ENCODE assay signal across 10 cellular contexts in genomic region chr1:23103001-23103879, GRCh38.
A peak's percentile ranks its signal among the peaks of the same experiment; 100 is the strongest.
DNase-seq lines count a peak whose midpoint lies in the region; ATAC-seq and TF ChIP-seq lines count a peak whose summit lies in the region.
"Had no signal": no experiment of that assay in that cellular context is flagged by ENCODE, and none has a peak within 500 bp of the region (broad histone marks: within the 10 kb centered on the region; RNA-seq: fewer than 3 reads in every experiment).

No MANE protein-coding gene starts in this region.

- no peak for TF ChIP-seq POLR2A in spleen (IDR thresholded peaks at IDR 0.05)

- H3K27ac Mint-ChIP-seq in T-cell = peak overlapping the region; percentile 89 to 95
- peak overlapping the region; percentile 81 for H3K27ac Mint-ChIP-seq in endothelial cell (ENCODE audit: unreplicated experiment)

- no peak for TF ChIP-seq CTCF in endothelial cell (IDR thresholded peaks at IDR 0.05; ENCODE audit: unreplicated experiment)
- TF ChIP-seq CTCF in spleen (IDR thresholded peaks at IDR 0.05 in 8 of 11, conservative IDR thresholded peaks at IDR 0.05 in 3 of 11) = no peak

- H3K36me3 Mint-ChIP-seq in T-cell = peaks cover 20% of the 10 kb centered on the region
- H3K36me3 Mint-ChIP-seq in endothelial cell (ENCODE audit: low read depth, unreplicated experiment) = peaks cover 26% of the 10 kb centered on the region

- peak overlapping the region; percentile 47 to 77 (median 72) for H3K27ac ChIP-seq in spleen

- DNase-seq in HCEC 1CT (peak; percentile 50), T-cell (peak in 11 of 34 experiments; percentile 1 to 20 (median 9)), endothelial cell (ENCODE audit: low spot score) (no peak), spleen (no peak), GOT3 (lab: John Stamatoyannopoulos, UW) (no peak)
- DNase-seq: left cardiac atrium had no signal

- H3K4me3 ChIP-seq in spleen = no peak overlapping the region
- H3K4me3 ChIP-seq: thoracic aorta had no signal

- H3K36me3 ChIP-seq in spleen = peaks cover 0 to 27% (median 6%) of the 10 kb centered on the region in 6 donors

- peak overlapping the region; percentile 33 to 58 (median 57) for H3K4me3 Mint-ChIP-seq in T-cell
- peak overlapping the region; percentile 27 for H3K4me3 Mint-ChIP-seq in endothelial cell (ENCODE audit: unreplicated experiment)

- H3K4me1 ChIP-seq in spleen = peaks cover 39 to 72% (median 54%) of the 10 kb centered on the region in 6 donors

- WGBS in spleen, 5 donors = 39 to 63% (median 44%) methylated on average over 10 of the region's 10 CpGs

- no peaks in the 10 kb centered on the region for H3K9me3 ChIP-seq in spleen
- H3K9me3 ChIP-seq: thoracic aorta had no signal

- CTCF ChIA-PET in T-cell (lab: Charles Lee) = interaction anchor here (0.8 to 2.7 kb wide), 8 partner anchors 16 to 84 kb away, joined by 3 to 32 read pairs (median 4); no protein-coding TSS in a partner anchor

- POLR2A ChIA-PET in T-cell (lab: Charles Lee) = interaction anchor here (0.7 to 2.0 kb wide), 3 partner anchors 8 to 76 kb away, joined by 5 to 14 read pairs (median 5); no protein-coding TSS in a partner anchor

- no peaks in the 10 kb centered on the region for H3K9me3 Mint-ChIP-seq in T-cell
- H3K9me3 Mint-ChIP-seq in endothelial cell (ENCODE audit: unreplicated experiment) = no peaks in the 10 kb centered on the region

- intact Hi-C loops in spleen (cut with DNase I; ENCODE audit: low total_unique reads) = no loop called here

- H3K4me1 Mint-ChIP-seq in T-cell = peaks cover 40 to 69% (median 57%) of the 10 kb centered on the region in 3 donors
- peaks cover 44% of the 10 kb centered on the region for H3K4me1 Mint-ChIP-seq in endothelial cell (ENCODE audit: unreplicated experiment)

- H3K27me3 Mint-ChIP-seq in T-cell (no peaks in the 10 kb centered on the region), endothelial cell (ENCODE audit: unreplicated experiment) (peaks cover 8% of the 10 kb centered on the region)

- H3K27me3 ChIP-seq in spleen (replicated peaks in 1 of 7) = no peaks in the 10 kb centered on the region

- ATAC-seq in T-cell (replicated peaks in 1 of 4) (peak; percentile 81 to 90 (median 86)), GM19455 (IDR thresholded peaks at IDR 0.05; ENCODE audit: unreplicated experiment) (no peak), GM21367 (IDR thresholded peaks at IDR 0.05; ENCODE audit: unreplicated experiment) (no peak), GM18861 (IDR thresholded peaks at IDR 0.05; ENCODE audit: unreplicated experiment) (no peak)

Comparison
In these comparisons a context has a peak if more than half of its experiments do, and no peak if none do; other contexts are left out.
1. ATAC-seq: peak in T-cell (4 of 4); none in GM19455 (single experiment), GM21367 (single experiment) and GM18861 (single experiment).